31 cellular contexts compared by ENCODE assay signal in genomic region chr1:245704341-245704740, GRCh38.
DNase-seq lines count a peak whose midpoint lies in the region; ATAC-seq, FAIRE-seq and TF ChIP-seq lines count a peak whose summit lies in the region.
"Had no signal": no experiment of that assay in that cellular context is flagged by ENCODE, and none has a peak within 500 bp of the region (broad histone marks: within the 10 kb centered on the region; RNA-seq: fewer than 3 reads in every experiment).

No MANE protein-coding gene starts in this region.

- H2AFZ ChIP-seq in astrocyte (ENCODE audit: low read depth, low read length) = no peak overlapping the region
- H2AFZ ChIP-seq: PC-9 had no signal

- no peaks in the 10 kb centered on the region for H3K36me3 ChIP-seq in H7 (replicated peaks; ENCODE audit: control insufficient read depth, insufficient read depth, low read length)
- peaks cover 3% of the 10 kb centered on the region for H3K36me3 ChIP-seq in astrocyte (ENCODE audit: insufficient read depth, low read length)
- H3K36me3 ChIP-seq in psoas muscle (ENCODE audit: insufficient read depth in 1 of 2, low read depth in 1 of 2) = no peaks in the 10 kb centered on the region
- H3K36me3 ChIP-seq: SJSA1 had no signal

- H3K4me3 ChIP-seq in H7 (ENCODE audit: insufficient read depth, low read depth, low read length) (no peak overlapping the region), astrocyte (ENCODE audit: insufficient read depth, low read depth, low read length) (no peak overlapping the region), psoas muscle (no peak overlapping the region)
- H3K4me3 ChIP-seq: A549, GM12878, K562, PC-9, SJSA1 had no signal

- no peak for FAIRE-seq in astrocyte (lab: Jason Lieb, UNC)
- FAIRE-seq: A549, GM12878, GM19239, HepG2, K562 had no signal

- ATAC-seq in psoas muscle = no peak
- ATAC-seq: GM12878, HepG2, Right ventricle myocardium inferior had no signal

- H3K4me2 ChIP-seq in astrocyte (ENCODE audit: low read length) = peak overlapping the region; percentile 51
- H3K4me2 ChIP-seq: A549, PC-9 had no signal

- DNase-seq in A172 (ENCODE audit: low spot score) = peak; percentile 9
- peak; percentile 4 for DNase-seq in H7
- DNase-seq in astrocyte (ENCODE audit: low read depth) = no peak
- DNase-seq in glutamatergic neuron = no peak
- no peak for DNase-seq in nucleus accumbens (lab: John Stamatoyannopoulos, UW)
- DNase-seq in psoas muscle = no peak
- no peak for DNase-seq in SIG-M5 treated with dmso at 0.1 percent for 504 hours (lab: John Stamatoyannopoulos, UW; ENCODE audit: unreplicated experiment)
- no peak for DNase-seq in NCI-H128 (lab: John Stamatoyannopoulos, UW; ENCODE audit: unreplicated experiment)
- DNase-seq: AML-193; CD8-positive, alpha-beta memory T cell; DMS 273 treated with DMSO at 0.1 percent for 48 hours; DMS79; GDM1; Kasumi-1; MV-4-11; NCI-H1105; NCI-H146; NCI-H1930; NCI-H2107; NCI-H524; NCI-H748 treated with DMSO at 0.1 percent for 48 hours; NK-92 treated with Interleukin-12 subunit alpha and Interleukin-12 subunit beta, amount 100 ng/mL, for 24 hours; PC-9 had no signal

- H3K9me3 Mint-ChIP-seq in astrocyte (ENCODE audit: unreplicated experiment) = peaks cover 3% of the 10 kb centered on the region
- H3K9me3 Mint-ChIP-seq in glutamatergic neuron (ENCODE audit: unreplicated experiment) = no peaks in the 10 kb centered on the region
- H3K9me3 Mint-ChIP-seq: CD14-positive monocyte had no signal

- H3K4me1 Mint-ChIP-seq in astrocyte (ENCODE audit: low read depth, unreplicated experiment) = peaks cover 4% of the 10 kb centered on the region
- H3K4me1 Mint-ChIP-seq in glutamatergic neuron (ENCODE audit: low read depth, unreplicated experiment) = peaks cover 10% of the 10 kb centered on the region
- H3K4me1 Mint-ChIP-seq: CD8-positive, alpha-beta memory T cell had no signal

- H3K4me1 ChIP-seq in astrocyte (ENCODE audit: insufficient read depth, low read length) = peaks cover 10% of the 10 kb centered on the region
- no peaks in the 10 kb centered on the region for H3K4me1 ChIP-seq in psoas muscle
- H3K4me1 ChIP-seq: A549 had no signal

- intact Hi-C loops in psoas muscle (cut with DNase I) = no loop called here

- no peaks in the 10 kb centered on the region for H3K27me3 ChIP-seq in H7 (ENCODE audit: control insufficient read depth, insufficient read depth, low read length)
- no peaks in the 10 kb centered on the region for H3K27me3 ChIP-seq in astrocyte (ENCODE audit: insufficient read depth, low read length)
- H3K27me3 ChIP-seq in psoas muscle (ENCODE audit: insufficient read depth in 3 of 3, low read length in 2 of 3) = no peaks in the 10 kb centered on the region
- H3K27me3 ChIP-seq: SJSA1 had no signal

- no peak overlapping the region for H3K9ac ChIP-seq in astrocyte (ENCODE audit: low read length)

- WGBS in psoas muscle, 3 donors = 81 to 84% (median 81%) methylated on average over 6 of the region's 6 CpGs

- no peaks in the 10 kb centered on the region for H3K9me3 ChIP-seq in astrocyte (ENCODE audit: insufficient read depth, low read depth, low read length)
- no peaks in the 10 kb centered on the region for H3K9me3 ChIP-seq in psoas muscle
- H3K9me3 ChIP-seq: A549, SJSA1 had no signal

- H3K36me3 Mint-ChIP-seq in astrocyte (ENCODE audit: low read depth, unreplicated experiment) = peaks cover 34% of the 10 kb centered on the region
- no peaks in the 10 kb centered on the region for H3K36me3 Mint-ChIP-seq in glutamatergic neuron (ENCODE audit: unreplicated experiment)

- no peaks in the 10 kb centered on the region for H4K20me1 ChIP-seq in astrocyte (ENCODE audit: insufficient read depth, low read length)

- H3K4me3 Mint-ChIP-seq in astrocyte (ENCODE audit: unreplicated experiment) (no peak overlapping the region), glutamatergic neuron (ENCODE audit: unreplicated experiment) (no peak overlapping the region)
- H3K4me3 Mint-ChIP-seq: CD14-positive monocyte; CD8-positive, alpha-beta memory T cell had no signal

- TF ChIP-seq CTCF in astrocyte (IDR thresholded peaks at IDR 0.05; ENCODE audit: insufficient read depth, low read depth, low read length) (no peak), glutamatergic neuron (IDR thresholded peaks at IDR 0.05; ENCODE audit: partially characterized antibody, unreplicated experiment) (no peak), psoas muscle (IDR thresholded peaks at IDR 0.05) (no peak)

- H3K27ac Mint-ChIP-seq in astrocyte (ENCODE audit: unreplicated experiment) = no peak overlapping the region
- peak overlapping the region; percentile 59 for H3K27ac Mint-ChIP-seq in glutamatergic neuron (ENCODE audit: unreplicated experiment)
- H3K27ac Mint-ChIP-seq: CD14-positive monocyte; CD8-positive, alpha-beta memory T cell had no signal

- no peaks in the 10 kb centered on the region for H3K79me2 ChIP-seq in astrocyte (ENCODE audit: insufficient read depth, low read length)

- H3K27me3 Mint-ChIP-seq in astrocyte (ENCODE audit: low read depth, unreplicated experiment) (no peaks in the 10 kb centered on the region), glutamatergic neuron (ENCODE audit: unreplicated experiment) (peaks cover 4% of the 10 kb centered on the region)

- H3K27ac ChIP-seq in astrocyte (ENCODE audit: low read depth, low read length) (no peak overlapping the region), psoas muscle (no peak overlapping the region)
- H3K27ac ChIP-seq: A549, PC-9, SJSA1 had no signal

Comparison
In these comparisons a context has a peak if more than half of its experiments do, and no peak if none do; other contexts are left out.
1. DNase-seq: peak in A172 (single experiment) and H7 (single experiment); none in astrocyte (single experiment), glutamatergic neuron (single experiment), nucleus accumbens (0 of 56), psoas muscle (0 of 2), SIG-M5 treated with dmso at 0.1 percent for 504 hours (single experiment) and NCI-H128 (single experiment).